8 cellular contexts compared by ENCODE assay signal in genomic region chr10:3811331-3811870, GRCh38. TPM values are rescaled to one million over a fixed set of nuclear protein-coding genes. Genes with fewer than 3 reads are reported as not detected.
DNase-seq lines count a peak whose midpoint lies in the region; ATAC-seq, FAIRE-seq and TF ChIP-seq lines count a peak whose summit lies in the region.

No MANE protein-coding gene starts in this region.

- H3K9me3 ChIP-seq in adrenal gland (replicated peaks in 1 of 3), result no peaks in the 10 kb centered on the region
- no peaks in the 10 kb centered on the region for H3K9me3 ChIP-seq in kidney (ENCODE audit: control insufficient read depth in 1 of 2, low read length in 2 of 2)
- H3K9me3 ChIP-seq in stomach, result no peaks in the 10 kb centered on the region
- no peaks in the 10 kb centered on the region for H3K9me3 ChIP-seq in testis

- DNase-seq in NOMO-1 treated with DMSO at 0.1 percent for 48 hours (lab: John Stamatoyannopoulos, UW; ENCODE audit: unreplicated experiment) (peak; percentile 67), adrenal gland (peak in 4 of 7 donors; percentile 24 to 68 (median 46)), kidney (no peak), stomach (peak; percentile 58), endothelial cell (ENCODE audit: low spot score) (no peak), testis (no peak)

- peaks cover 31% of the 10 kb centered on the region for H3K4me1 Mint-ChIP-seq in endothelial cell (ENCODE audit: unreplicated experiment)

- H3K27me3 Mint-ChIP-seq in endothelial cell (ENCODE audit: unreplicated experiment), result peaks cover 2% of the 10 kb centered on the region

- H3K27ac Mint-ChIP-seq in endothelial cell (ENCODE audit: unreplicated experiment), result no peak overlapping the region

- FAIRE-seq in kidney (lab: Jason Lieb, UNC), result no peak

- WGBS in adrenal gland, 4 donors, result 26 to 38% (median 32%) methylated on average over 7 of the region's 7 CpGs
- WGBS in stomach, 5 donors, result 15 to 28% (median 19%) methylated on average over 7 of the region's 7 CpGs
- WGBS in testis, 2 donors, result 33 to 42% methylated on average over 7 of the region's 7 CpGs

- no peak overlapping the region for H3K4me3 Mint-ChIP-seq in endothelial cell (ENCODE audit: unreplicated experiment)

- ATAC-seq in GM18505 (IDR thresholded peaks at IDR 0.05; ENCODE audit: unreplicated experiment) (peak; percentile 77), HG02610 (IDR thresholded peaks at IDR 0.05; ENCODE audit: unreplicated experiment) (peak; percentile 87)

- no peak for TF ChIP-seq CTCF in adrenal gland (IDR thresholded peaks at IDR 0.05)
- TF ChIP-seq CTCF in kidney (IDR thresholded peaks at IDR 0.05; ENCODE audit: borderline replicate concordance, extremely low read depth, insufficient read depth), result no peak
- TF ChIP-seq CTCF in stomach (IDR thresholded peaks at IDR 0.05), result no peak
- no peak for TF ChIP-seq CTCF in endothelial cell (IDR thresholded peaks at IDR 0.05; ENCODE audit: unreplicated experiment)
- no peak for TF ChIP-seq CTCF in testis (IDR thresholded peaks at IDR 0.05)

- H3K36me3 Mint-ChIP-seq in endothelial cell (ENCODE audit: low read depth, unreplicated experiment), result no peaks in the 10 kb centered on the region

- H3K27me3 ChIP-seq in adrenal gland (no peaks in the 10 kb centered on the region), stomach (no peaks in the 10 kb centered on the region), testis (no peaks in the 10 kb centered on the region)

- peak overlapping the region; percentile 47 to 51 for H3K9ac ChIP-seq in kidney (ENCODE audit: low read length in 2 of 2)

- no peaks in the 10 kb centered on the region for H3K36me3 ChIP-seq in adrenal gland (replicated peaks in 1 of 2)
- H3K36me3 ChIP-seq in kidney (ENCODE audit: control insufficient read depth in 1 of 2, insufficient read depth in 2 of 2, low read length in 2 of 2), result no peaks in the 10 kb centered on the region
- H3K36me3 ChIP-seq in stomach, result no peaks in the 10 kb centered on the region
- H3K36me3 ChIP-seq in testis (ENCODE audit: low read depth, missing control alignments), result no peaks in the 10 kb centered on the region

- no peaks in the 10 kb centered on the region for H3K9me3 Mint-ChIP-seq in endothelial cell (ENCODE audit: unreplicated experiment)

- peaks cover 4 to 17% of the 10 kb centered on the region in 2 donors for H3K4me1 ChIP-seq in adrenal gland (replicated peaks in 1 of 2)
- peaks cover 42% of the 10 kb centered on the region in 2 donors for H3K4me1 ChIP-seq in kidney (ENCODE audit: control insufficient read depth in 1 of 2, insufficient read depth in 1 of 2, low read depth in 1 of 2, low read length in 2 of 2)
- peaks cover 49 to 61% (median 52%) of the 10 kb centered on the region in 4 donors for H3K4me1 ChIP-seq in stomach
- no peaks in the 10 kb centered on the region for H3K4me1 ChIP-seq in testis

- TF ChIP-seq EP300 in stomach (IDR thresholded peaks at IDR 0.05), result no peak

- intact Hi-C loops in adrenal gland (cut with DNase I) (no loop called here), kidney (cut with DNase I) (no loop called here), stomach (cut with DNase I; ENCODE audit: low total_unique reads) (no loop called here), testis (cut with DNase I; ENCODE audit: low total_unique reads) (no loop called here)

- TF ChIP-seq POLR2A in GM18505 (IDR thresholded peaks at IDR 0.05; ENCODE audit: borderline replicate concordance, extremely low read depth, insufficient read depth, insufficient read length), result no peak
- no peak for TF ChIP-seq POLR2A in adrenal gland (IDR thresholded peaks at IDR 0.05)
- no peak for TF ChIP-seq POLR2A in stomach (IDR thresholded peaks at IDR 0.05)
- TF ChIP-seq POLR2A in testis (IDR thresholded peaks at IDR 0.05), result no peak

- H3K4me3 ChIP-seq in adrenal gland (no peak overlapping the region), kidney (ENCODE audit: low read length in 2 of 2) (peak overlapping the region; percentile 21 to 34), stomach (no peak overlapping the region), testis (no peak overlapping the region)

- H3K27ac ChIP-seq in adrenal gland (peak overlapping the region in 4 of 5 donors; percentile 1 to 75 (median 38)), kidney (ENCODE audit: low read depth in 2 of 2, low read length in 2 of 2) (peak overlapping the region; percentile 86 to 89), stomach (peak overlapping the region; percentile 89 to 94 (median 91)), testis (peak overlapping the region in 1 of 2 donors; percentile 74)

RNA-seq across cellular contexts. Expression of gene KLF6, which starts 26.4 kb away (rescaled TPM):
- total RNA-seq in adrenal gland, result 10 to 100 TPM; 14.4 to 70.2 (median 38.9) TPM
- polyA plus RNA-seq in adrenal gland, result 10 to 100 TPM; 14.9 to 25.2 (median 18.0) TPM
- 230 TPM for total RNA-seq in kidney
- polyA plus RNA-seq in kidney (ENCODE audit: insufficient read depth, low read depth, low replicate concordance), result 27.8 TPM
- total RNA-seq in stomach, result 100 to 1,000 TPM in 4 of 5 donors, 10 to 100 TPM in 1; 78.2 to 187 (median 119) TPM
- polyA plus RNA-seq in stomach, result 10 to 100 TPM; 25.9 to 57.0 (median 31.4) TPM
- 328 TPM for total RNA-seq in endothelial cell (ENCODE audit: unreplicated experiment)
- total RNA-seq in testis, result 10 to 100 TPM; 30.8 to 35.7 TPM
- polyA plus RNA-seq in testis (ENCODE audit: insufficient read depth, low read depth, low replicate concordance), result 41.5 TPM

Comparison
In these comparisons a context has a peak if more than half of its experiments do, and no peak if none do; other contexts are left out.
1. DNase-seq: peak in NOMO-1 treated with DMSO at 0.1 percent for 48 hours (single experiment), adrenal gland (4 of 7) and stomach (single experiment); none in kidney (single experiment), endothelial cell (single experiment) and testis (single experiment).
2. H3K4me3 ChIP-seq: peak in kidney (2 of 2); none in adrenal gland (0 of 4), stomach (0 of 4) and testis (0 of 2).